10 cellular contexts compared by ENCODE assay signal in the genomic region with DNA sequence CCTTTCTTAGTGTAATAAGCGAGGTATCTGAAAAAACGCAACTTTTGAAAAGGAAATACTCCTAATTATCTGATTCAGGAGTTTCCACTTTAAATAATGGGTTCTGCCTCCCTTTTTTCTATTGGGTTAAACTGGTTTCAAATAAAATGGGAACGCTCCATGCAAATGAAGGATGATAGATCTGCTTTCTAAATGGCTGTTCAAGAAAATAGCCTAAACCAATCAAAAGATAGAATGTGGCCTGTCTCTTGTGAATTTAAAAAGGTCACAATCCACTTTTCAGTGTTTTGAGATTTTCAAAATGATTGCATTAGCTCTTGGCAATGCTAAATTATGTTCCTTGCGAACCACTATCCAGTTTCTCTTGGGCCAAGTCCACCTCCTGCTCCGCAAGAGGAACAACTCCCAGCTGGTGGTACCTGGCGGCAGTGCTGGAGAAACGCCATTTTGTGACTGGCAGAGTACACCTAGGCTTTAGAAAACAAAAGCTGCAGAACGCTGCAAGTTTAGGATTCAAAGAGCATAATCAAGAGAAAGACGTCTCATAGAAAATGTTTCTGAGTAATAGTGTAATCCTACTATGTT.
DNase-seq lines count a peak whose midpoint lies in the region; ATAC-seq and TF ChIP-seq lines count a peak whose summit lies in the region.
"Had no signal": no experiment of that assay in that cellular context is flagged by ENCODE, and none has a peak within 500 bp of the region (broad histone marks: within the 10 kb centered on the region; RNA-seq: fewer than 3 reads in every experiment).

No MANE protein-coding gene starts in this region.

- H3K9me3 Mint-ChIP-seq in nephron, result peaks cover 2% of the 10 kb centered on the region

- peak overlapping the region; percentile 52 to 97 (median 60) for H3K4me3 Mint-ChIP-seq in nephron

- no peak for ATAC-seq in HG03439 (IDR thresholded peaks at IDR 0.05; ENCODE audit: unreplicated experiment)

- H3K36me3 Mint-ChIP-seq in nephron (ENCODE audit: low read depth), result no peaks in the 10 kb centered on the region

- H3K9me3 ChIP-seq in endocrine pancreas (ENCODE audit: control insufficient read depth, low read length), result no peaks in the 10 kb centered on the region
- H3K9me3 ChIP-seq: gastrocnemius medialis had no signal

- H3K27me3 ChIP-seq in endocrine pancreas (ENCODE audit: control insufficient read depth, insufficient read depth, low read length), result no peaks in the 10 kb centered on the region

- no peaks in the 10 kb centered on the region for H3K4me1 ChIP-seq in endocrine pancreas (ENCODE audit: control insufficient read depth, insufficient read depth, low read length)

- peak overlapping the region; percentile 86 for H3K4me3 ChIP-seq in endocrine pancreas (ENCODE audit: control insufficient read depth, insufficient read depth, low read length)

- no peaks in the 10 kb centered on the region for H3K27me3 Mint-ChIP-seq in nephron (ENCODE audit: low read depth)

- H3K36me3 ChIP-seq in endocrine pancreas (ENCODE audit: control insufficient read depth, insufficient read depth, low read length), result no peaks in the 10 kb centered on the region
- H3K36me3 ChIP-seq: gastrocnemius medialis had no signal

- DNase-seq in DMS53 treated with DMSO at 0.1 percent for 48 hours (lab: John Stamatoyannopoulos, UW; ENCODE audit: unreplicated experiment) (peak; percentile 73), NCI-H2029 treated with DMSO at 0.1 percent for 48 hours (lab: John Stamatoyannopoulos, UW) (peak; percentile 73), NCI-H1092 treated with DMSO at 0.1 percent for 48 hours (lab: John Stamatoyannopoulos, UW) (no peak), hippocampal formation (lab: John Stamatoyannopoulos, UW) (no peak), GM03348 (ENCODE audit: low spot score) (no peak)
- DNase-seq: gastrocnemius medialis, NCI-H524 treated with DMSO at 0.1 percent for 48 hours had no signal

- H3K9ac ChIP-seq in endocrine pancreas (ENCODE audit: control insufficient read depth, insufficient read depth, low read length), result no peak overlapping the region

- TF ChIP-seq CTCF in nephron (IDR thresholded peaks at IDR 0.05; ENCODE audit: unreplicated experiment in 3 of 3), result no peak

- H3K27ac Mint-ChIP-seq in nephron, result peak overlapping the region; percentile 94 to 98 (median 98)

- peaks cover 15% of the 10 kb centered on the region for H3K4me1 Mint-ChIP-seq in nephron

Comparison
In these comparisons a context has a peak if more than half of its experiments do, and no peak if none do; other contexts are left out.
1. DNase-seq: peak in DMS53 treated with DMSO at 0.1 percent for 48 hours (single experiment) and NCI-H2029 treated with DMSO at 0.1 percent for 48 hours (single experiment); none in NCI-H1092 treated with DMSO at 0.1 percent for 48 hours (single experiment), hippocampal formation (0 of 2) and GM03348 (single experiment).